ENCODE assay signal across 1 cellular context in the genomic region with DNA sequence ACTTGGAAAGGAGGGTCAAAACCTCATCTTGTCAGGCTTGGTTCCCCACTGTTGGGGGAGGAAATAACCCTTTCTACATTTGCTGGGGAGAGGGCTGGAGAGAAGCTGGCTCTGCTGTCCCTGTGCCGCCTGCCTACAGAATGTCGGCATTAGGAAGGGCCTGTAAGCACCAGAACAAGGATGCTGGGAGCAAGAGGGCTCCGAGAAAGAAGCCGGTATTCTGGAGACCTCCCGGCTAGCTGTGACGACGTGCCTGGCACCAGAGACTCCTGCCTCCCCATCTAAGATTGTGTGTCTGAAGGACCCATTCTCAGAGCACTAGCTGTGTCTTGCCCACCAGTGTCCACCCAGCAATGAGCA.
TF ChIP-seq lines count a peak whose summit lies in the region.

No MANE protein-coding gene starts in this region.

TF ChIP-seq in IMR-90, 13 proteins besides CTCF, POLR2A, EP300 and RAD21:
- TF ChIP-seq NFE2L2 (IDR thresholded peaks at IDR 0.05; ENCODE audit: low read depth, low read length) (no peak), CEBPB (IDR thresholded peaks at IDR 0.05; ENCODE audit: low read depth, low read length) (no peak), SMC3 (IDR thresholded peaks at IDR 0.05; ENCODE audit: low read depth, low read length) (no peak), FOS (IDR thresholded peaks at IDR 0.05; ENCODE audit: low read depth, low read length) (no peak), MXI1 (IDR thresholded peaks at IDR 0.05; ENCODE audit: borderline replicate concordance, low read depth, low read length) (no peak), RFX5 (IDR thresholded peaks at IDR 0.05; ENCODE audit: low read depth, low read length) (no peak), MAFK (IDR thresholded peaks at IDR 0.05; ENCODE audit: low read depth, low read length) (no peak), CHD1 (IDR thresholded peaks at IDR 0.05; ENCODE audit: low read depth, low read length) (no peak), MAZ (IDR thresholded peaks at IDR 0.05; ENCODE audit: borderline replicate concordance, low read depth, low read length) (no peak), BHLHE40 (IDR thresholded peaks at IDR 0.05; ENCODE audit: low read depth, low read length) (no peak), RCOR1 (IDR thresholded peaks at IDR 0.05; ENCODE audit: insufficient replicate concordance, low read length) (no peak)
- TF ChIP-seq, protein P1, sequence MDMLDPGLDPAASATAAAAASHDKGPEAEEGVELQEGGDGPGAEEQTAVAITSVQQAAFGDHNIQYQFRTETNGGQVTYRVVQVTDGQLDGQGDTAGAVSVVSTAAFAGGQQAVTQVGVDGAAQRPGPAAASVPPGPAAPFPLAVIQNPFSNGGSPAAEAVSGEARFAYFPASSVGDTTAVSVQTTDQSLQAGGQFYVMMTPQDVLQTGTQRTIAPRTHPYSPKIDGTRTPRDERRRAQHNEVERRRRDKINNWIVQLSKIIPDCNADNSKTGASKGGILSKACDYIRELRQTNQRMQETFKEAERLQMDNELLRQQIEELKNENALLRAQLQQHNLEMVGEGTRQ (IDR thresholded peaks at IDR 0.05; ENCODE audit: low read depth, low read length), result no peak
- TF ChIP-seq, protein P2, sequence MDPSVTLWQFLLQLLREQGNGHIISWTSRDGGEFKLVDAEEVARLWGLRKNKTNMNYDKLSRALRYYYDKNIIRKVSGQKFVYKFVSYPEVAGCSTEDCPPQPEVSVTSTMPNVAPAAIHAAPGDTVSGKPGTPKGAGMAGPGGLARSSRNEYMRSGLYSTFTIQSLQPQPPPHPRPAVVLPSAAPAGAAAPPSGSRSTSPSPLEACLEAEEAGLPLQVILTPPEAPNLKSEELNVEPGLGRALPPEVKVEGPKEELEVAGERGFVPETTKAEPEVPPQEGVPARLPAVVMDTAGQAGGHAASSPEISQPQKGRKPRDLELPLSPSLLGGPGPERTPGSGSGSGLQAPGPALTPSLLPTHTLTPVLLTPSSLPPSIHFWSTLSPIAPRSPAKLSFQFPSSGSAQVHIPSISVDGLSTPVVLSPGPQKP (IDR thresholded peaks at IDR 0.05; ENCODE audit: borderline replicate concordance, low read depth, low read length), result no peak
